ENCODE assay signal across 1 cellular context in genomic region chr3:12840148-12840547, GRCh38.
TF ChIP-seq lines count a peak whose summit lies in the region.

No MANE protein-coding gene starts in this region.

TF ChIP-seq in H1, 55 proteins besides CTCF, POLR2A, EP300 and RAD21:
- TF ChIP-seq YY1 (IDR thresholded peaks at IDR 0.05; ENCODE audit: low read depth, low read length): 0 out of 2 replicates have a peak, but pooled peaks have one; percentile 35
